1 cellular context compared by ENCODE assay signal in genomic region chr15:67939588-67940323, GRCh38.
A peak's percentile ranks its signal among the peaks of the same experiment; 100 is the strongest.
TF ChIP-seq lines count a peak whose summit lies in the region.

No MANE protein-coding gene starts in this region.

TF ChIP-seq in K562, 482 proteins besides CTCF, POLR2A, EP300 and RAD21:
- TF ChIP-seq AFF1 (IDR thresholded peaks at IDR 0.05; ENCODE audit: low read depth in 1 of 2, partially characterized antibody in 2 of 2) (peak in 1 of 2 experiments; percentile 78), GATAD2B (IDR thresholded peaks at IDR 0.05; ENCODE audit: borderline replicate concordance) (0 out of 2 replicates have a peak, but pooled peaks have one; percentile 22)
